ENCODE assay signal across 8 cellular contexts in genomic region chr17:32349503-32349853, GRCh38. TPM values are rescaled to one million over a fixed set of nuclear protein-coding genes. Genes with fewer than 3 reads are reported as not detected.
DNase-seq lines count a peak whose midpoint lies in the region; ATAC-seq and TF ChIP-seq lines count a peak whose summit lies in the region.

No MANE protein-coding gene starts in this region.

- H3K4me3 Mint-ChIP-seq in mesothelial cell of epicardium: peak overlapping the region; percentile 95

- H3K27ac ChIP-seq in SJSA1: peak overlapping the region; percentile 98
- H3K27ac ChIP-seq in coronary artery: peak overlapping the region; percentile 94 to 96
- H3K27ac ChIP-seq in aorta (ENCODE audit: low read depth in 1 of 2, low read length in 2 of 2): peak overlapping the region; percentile 39 to 68

- H3K4me3 ChIP-seq in SJSA1 (peak overlapping the region; percentile 74), coronary artery (peak overlapping the region; percentile 80), aorta (ENCODE audit: low read length in 2 of 2) (peak overlapping the region; percentile 86 to 88)

- TF ChIP-seq CTCF in coronary artery (IDR thresholded peaks at IDR 0.05) (no peak), mesothelial cell of epicardium (IDR thresholded peaks at IDR 0.05; ENCODE audit: unreplicated experiment) (no peak)

- peak overlapping the region; percentile 99 for H3K27ac Mint-ChIP-seq in mesothelial cell of epicardium

- ATAC-seq in aorta (ENCODE audit: low FRiP score) (peak; percentile 42), GM19324 (IDR thresholded peaks at IDR 0.05; ENCODE audit: low FRiP score, unreplicated experiment) (no peak)

- peaks cover 4% of the 10 kb centered on the region for H3K36me3 Mint-ChIP-seq in mesothelial cell of epicardium

- H3K9me3 ChIP-seq in SJSA1 (replicated peaks) (no peaks in the 10 kb centered on the region), aorta (ENCODE audit: control insufficient read depth, low read length) (no peaks in the 10 kb centered on the region)

- H3K4me1 Mint-ChIP-seq in mesothelial cell of epicardium: peaks cover 26% of the 10 kb centered on the region

- H3K27me3 Mint-ChIP-seq in mesothelial cell of epicardium (ENCODE audit: low read depth): no peaks in the 10 kb centered on the region

- H3K27me3 ChIP-seq in SJSA1 (replicated peaks) (no peaks in the 10 kb centered on the region), aorta (ENCODE audit: control insufficient read depth in 1 of 2, insufficient read depth in 2 of 2, low read length in 1 of 2) (no peaks in the 10 kb centered on the region)

- 7 to 9% methylated on average over 15 of the region's 15 CpGs for WGBS in aorta, 2 donors

- intact Hi-C loops in aorta (cut with DNase I): no loop called here

- H3K36me3 ChIP-seq in SJSA1: peaks cover 46% of the 10 kb centered on the region
- no peaks in the 10 kb centered on the region for H3K36me3 ChIP-seq in aorta (ENCODE audit: control insufficient read depth in 1 of 2, insufficient read depth in 2 of 2, low read length in 1 of 2)

- DNase-seq in NCI-H82 (lab: John Stamatoyannopoulos, UW) (peak; percentile 53), NCI-H82 treated with DMSO at 0.1 percent for 48 hours (lab: John Stamatoyannopoulos, UW; ENCODE audit: unreplicated experiment) (no peak), SJSA1 (ENCODE audit: low read depth in 1 of 2, low spot score in 2 of 2) (no peak), coronary artery (ENCODE audit: low spot score) (no peak), mesothelial cell of epicardium (ENCODE audit: low spot score in 2 of 2, unreplicated experiment in 2 of 2) (no peak), aorta (no peak), inferior parietal cortex (ENCODE audit: extremely low spot score) (no peak)

- no peaks in the 10 kb centered on the region for H3K9me3 Mint-ChIP-seq in mesothelial cell of epicardium

- H3K4me1 ChIP-seq in SJSA1 (replicated peaks) (peaks cover 11% of the 10 kb centered on the region), aorta (ENCODE audit: control insufficient read depth in 1 of 2, insufficient read depth in 2 of 2, low read length in 2 of 2) (no peaks in the 10 kb centered on the region)

RNA-seq across cellular contexts. Expression of gene ZNF207, which starts 0.5 kb away (rescaled TPM):
- total RNA-seq in SJSA1 (2014; rRNA removed; shearing (Covaris generic)): 150 and 168 TPM in 2 replicates
- total RNA-seq in mesothelial cell of epicardium (221 to 240 TPM (median 231 TPM) in 3 replicates), aorta (100 to 1,000 TPM; 162 to 188 TPM)
- polyA plus RNA-seq in aorta: 10 to 100 TPM; 39.7 to 88.4 TPM

RNA-seq across cellular contexts. Expression of gene C17orf75, which starts 7.5 kb away (rescaled TPM):
- 16.5 and 35.6 TPM in 2 replicates for total RNA-seq in SJSA1 (2014; rRNA removed; shearing (Covaris generic))
- total RNA-seq in mesothelial cell of epicardium: 31.4 to 34.3 TPM (median 32.1 TPM) in 3 replicates
- total RNA-seq in aorta: 10 to 100 TPM; 10.9 to 16.2 TPM
- 10 to 100 TPM in 1 of 2 donors, 1 to 10 TPM in 1; 9.1 to 11.7 TPM for polyA plus RNA-seq in aorta
